In genomic region chr4:128810331-128810870, GRCh38 we compare ENCODE assay signal across 8 cellular contexts. TPM values are rescaled to one million over a fixed set of nuclear protein-coding genes. Genes with fewer than 3 reads are reported as not detected.
DNase-seq lines count a peak whose midpoint lies in the region; ATAC-seq, FAIRE-seq and TF ChIP-seq lines count a peak whose summit lies in the region.

No MANE protein-coding gene starts in this region.

- peak overlapping the region; percentile 74 to 94 (median 86) for H3K4me3 ChIP-seq in BLaER1 treated with 17β-estradiol and CSF1 and Interleukin-3, amounts not matched to agents 10 nM and 100 nM
- H3K4me3 ChIP-seq in H7 (ENCODE audit: insufficient read depth, low read depth, low read length) (peak overlapping the region; percentile 79), GM12878 (peak overlapping the region; percentile 99), skeletal muscle satellite cell (ENCODE audit: low read length) (peak overlapping the region; percentile 79)

- RAD21 ChIA-PET in GM12878 (lab: Charles Lee; ENCODE audit: unreplicated experiment), result interaction anchor here (0.7 to 2.1 kb wide), 18 partner anchors 11 to 1791 kb away, joined by 3 to 15 read pairs (median 3); no protein-coding TSS in a partner anchor

- H3K36me3 ChIP-seq in BLaER1 treated with 17β-estradiol and CSF1 and Interleukin-3, amounts not matched to agents 10 nM and 100 nM, result no peaks in the 10 kb centered on the region; a peak in 1 of 22 replicates
- H3K36me3 ChIP-seq in H7 (replicated peaks; ENCODE audit: control insufficient read depth, insufficient read depth, low read length) (no peaks in the 10 kb centered on the region), GM12878 (ENCODE audit: control insufficient read depth in 2 of 2, insufficient read depth in 2 of 2, low read length in 1 of 2) (no peaks in the 10 kb centered on the region), skeletal muscle satellite cell (ENCODE audit: insufficient read depth, low read length) (no peaks in the 10 kb centered on the region)

- SMC1A ChIA-PET in GM12878 (lab: Charles Lee; ENCODE audit: uncharacterized antibody, unreplicated experiment), result interaction anchor here (0.6 to 1.5 kb wide), 8 partner anchors 17 to 235 kb away, joined by 3 to 5 read pairs (median 4); no protein-coding TSS in a partner anchor

- BruUV-seq in GM12878 (replicated peaks; lab: Mats Ljungman, UMichigan), result no TSS peak

- FAIRE-seq in GM12878 (lab: Jason Lieb, UNC), result peak; percentile 38

- CTCF ChIA-PET in GM12878 (lab: Yijun Ruan, JAX), result interaction anchor here (0.6 to 2.0 kb wide), 13 partner anchors 18 to 620 kb away, joined by 3 to 13 read pairs (median 4); no protein-coding TSS in a partner anchor

- DNase-seq in H7 (peak; percentile 59), RPMI8226 (peak; percentile 44), GM12878 (ENCODE audit: low read depth, low spot score) (no peak), iPS-NIHi11 (ENCODE audit: low spot score) (peak; percentile 17)

- no peak for TF ChIP-seq POLR2A in GM12878 (IDR thresholded peaks at IDR 0.05; ENCODE audit: low read depth, low read length)

- H3K4me2 ChIP-seq in BLaER1 treated with 17β-estradiol and CSF1 and Interleukin-3, amounts not matched to agents 10 nM and 100 nM, result peak overlapping the region; percentile 79 to 99 (median 91)
- H3K4me2 ChIP-seq in GM12878 (ENCODE audit: control insufficient read depth, insufficient read depth) (peak overlapping the region; percentile 92), skeletal muscle satellite cell (ENCODE audit: low read length) (peak overlapping the region; percentile 98)

- H3K27ac ChIP-seq in BLaER1 treated with 17β-estradiol and CSF1 and Interleukin-3, amounts not matched to agents 10 nM and 100 nM, result peak overlapping the region; percentile 48 to 100 (median 99)
- H3K27ac ChIP-seq in GM12878 (ENCODE audit: control insufficient read depth, insufficient read depth), result peak overlapping the region; percentile 97

- in situ Hi-C loops in GM12878 (cut with MboI), result loop anchor here (10.0 kb wide), 2 partner anchors 284 to 526 kb away; partner anchors contain the start of genes C4orf33, PGRMC2 and SCLT1

- intact Hi-C loops in GM12878 (cut with micrococcal nuclease; ENCODE audit: unreplicated experiment), result loop anchor here (2.0 to 5.0 kb wide), 3 partner anchors 282 to 843 kb away; partner anchors contain the start of genes ABHD18, MFSD8, PGRMC2 and SCLT1

- no peak for TF ChIP-seq RAD21 in GM12878 (IDR thresholded peaks at IDR 0.05; ENCODE audit: insufficient read depth, low read depth, low read length)

- peak overlapping the region; percentile 84 for H2AFZ ChIP-seq in GM12878 (ENCODE audit: control insufficient read depth, low read depth, low read length)

- peak in 1 of 3 experiments; percentile 48; a peak in 2 of 6 replicates for TF ChIP-seq CTCF in GM12878 (IDR thresholded peaks at IDR 0.05 in 2 of 3, conservative IDR thresholded peaks at IDR 0.05 in 1 of 3; ENCODE audit: control insufficient read depth in 2 of 3, extremely low read depth in 1 of 3, insufficient read depth in 1 of 3, low read depth in 3 of 3, low read length in 3 of 3)

- H3K79me2 ChIP-seq in GM12878 (ENCODE audit: control insufficient read depth, insufficient read depth, low read length), result peaks cover 41% of the 10 kb centered on the region

- no peak for TF ChIP-seq EP300 in GM12878 (IDR thresholded peaks at IDR 0.05; ENCODE audit: borderline replicate concordance in 1 of 2, control insufficient read depth in 1 of 2, low read depth in 2 of 2, low read length in 2 of 2)

- H4K20me1 ChIP-seq in BLaER1 treated with 17β-estradiol and CSF1 and Interleukin-3, amounts not matched to agents 10 nM and 100 nM, result peaks cover 0 to 23% (median 0%) of the 10 kb centered on the region in 11 experiments; a peak in 4 of 22 replicates
- H4K20me1 ChIP-seq in GM12878 (ENCODE audit: control insufficient read depth, insufficient read depth), result no peaks in the 10 kb centered on the region

- peaks cover 13 to 24% (median 18%) of the 10 kb centered on the region in 10 experiments for H3K4me1 ChIP-seq in BLaER1 treated with 17β-estradiol and CSF1 and Interleukin-3, amounts not matched to agents 10 nM and 100 nM
- H3K4me1 ChIP-seq in GM12878 (ENCODE audit: control insufficient read depth, insufficient read depth, low read length) (no peaks in the 10 kb centered on the region), skeletal muscle satellite cell (ENCODE audit: control insufficient read depth, insufficient read depth, low read length) (peaks cover 12% of the 10 kb centered on the region)

- ATAC-seq in GM12878 (peak; percentile 14), HG03571 (IDR thresholded peaks at IDR 0.05; ENCODE audit: unreplicated experiment) (no peak), HG03354 (IDR thresholded peaks at IDR 0.05; ENCODE audit: poor library complexity, severe bottlenecking, unreplicated experiment) (no peak)

- 2% methylated on average over 16 of the region's 16 CpGs for WGBS in GM12878 (ENCODE audit: insufficient coverage, insufficient replicate concordance, low lambda C conversion rate, missing lambda C conversion rate)

- H3K9me3 ChIP-seq in BLaER1 treated with 17β-estradiol and CSF1 and Interleukin-3, amounts not matched to agents 10 nM and 100 nM (replicated peaks in 1 of 11), result peaks cover 0 to 6% (median 5%) of the 10 kb centered on the region in 11 experiments; a peak in 13 of 22 replicates
- no peaks in the 10 kb centered on the region for H3K9me3 ChIP-seq in GM12878 (replicated peaks; ENCODE audit: control insufficient read depth, insufficient read depth, low read length)
- H3K9me3 ChIP-seq in skeletal muscle satellite cell (replicated peaks; ENCODE audit: low read length), result no peaks in the 10 kb centered on the region

- no peaks in the 10 kb centered on the region for H3K27me3 ChIP-seq in BLaER1 treated with 17β-estradiol and CSF1 and Interleukin-3, amounts not matched to agents 10 nM and 100 nM
- H3K27me3 ChIP-seq in H7 (ENCODE audit: control insufficient read depth, insufficient read depth, low read length) (no peaks in the 10 kb centered on the region), GM12878 (replicated peaks in 1 of 2; ENCODE audit: control insufficient read depth in 2 of 2, insufficient read depth in 2 of 2, low read length in 1 of 2) (no peaks in the 10 kb centered on the region), skeletal muscle satellite cell (ENCODE audit: control insufficient read depth, insufficient read depth, low read length) (no peaks in the 10 kb centered on the region)

- POLR2A ChIA-PET in GM12878 (lab: Charles Lee), result interaction anchor here (0.6 to 1.2 kb wide), 10 partner anchors 15 to 390 kb away, joined by 3 to 9 read pairs (median 4); partner anchors contain the start of gene SCLT1

- H3K9ac ChIP-seq in BLaER1 treated with 17β-estradiol and CSF1 and Interleukin-3, amounts not matched to agents 10 nM and 100 nM, result peak overlapping the region; percentile 80 to 99 (median 98)
- peak overlapping the region; percentile 93 for H3K9ac ChIP-seq in GM12878 (ENCODE audit: control insufficient read depth, insufficient read depth, low read length)
- H3K9ac ChIP-seq in skeletal muscle satellite cell (ENCODE audit: low read depth, low read length), result peak overlapping the region; percentile 97

TF ChIP-seq in GM12878, 131 proteins besides CTCF, POLR2A, EP300 and RAD21 (continues in another document):
- TF ChIP-seq MLLT1 (IDR thresholded peaks at IDR 0.05), result peak; percentile 56; the same call in 1 of the 2 replicates
- TF ChIP-seq MTA2 (IDR thresholded peaks at IDR 0.05; ENCODE audit: low read depth), result no peak
- TF ChIP-seq RELB (IDR thresholded peaks at IDR 0.05; ENCODE audit: low read depth), result peak; percentile 40

RNA-seq across cellular contexts. Expression of gene JADE1, which starts 0.9 kb away (rescaled TPM):
- total RNA-seq in H7 (2014; rRNA removed; shearing (Covaris generic)), result 33.8 and 43.5 TPM in 2 replicates
- total RNA-seq in GM12878 (2013; cell fraction: nucleolus; rRNA removed), result 38.3 and 39.7 TPM in 2 replicates
- 16.5 TPM in 2 replicates for total RNA-seq in GM12878 (2014; rRNA removed)
- total RNA-seq in GM12878 (2014; rRNA removed; fragmentation: Illumina TruSeq; extraction: Trizol), result 17.2 and 17.8 TPM in 2 replicates
- total RNA-seq in GM12878 (2021), result 22.4 and 27.2 TPM in 2 replicates
- 9.6 TPM for polyA plus RNA-seq in GM12878 (2011; ENCODE audit: low read depth)
- 15.0 and 15.2 TPM in 2 replicates for polyA plus RNA-seq in GM12878 (2011; rRNA removed)
- 11.4 and 12.2 TPM in 2 replicates for polyA plus RNA-seq in GM12878 (2011; cell fraction: cytosol; rRNA removed)
- 20.8 and 25.7 TPM in 2 replicates for polyA plus RNA-seq in GM12878 (2011; cell fraction: nucleus; rRNA removed)
- 12.5 and 13.0 TPM in 2 replicates for polyA plus RNA-seq in GM12878 (2012)
- polyA plus RNA-seq in GM12878 (2014; fragmentation: Illumina TruSeq; extraction: Trizol), result 14.4 and 17.9 TPM in 2 replicates
- 1 to 10 TPM; 5.9 to 6.3 TPM for polyA plus RNA-seq in GM12878 (2014; fragmentation: Nextera tagmentation; extraction: Ambion mirVana)
- 11.8 and 13.6 TPM in 2 replicates for polyA plus RNA-seq in GM12878 (2014; rRNA removed)
- 10 to 100 TPM; 18.6 to 19.4 TPM for polyA plus RNA-seq in GM12878 (2016; fragmentation: Nextera tagmentation; extraction: Ambion mirVana)
- 25.3 and 25.9 TPM in 2 replicates for polyA minus RNA-seq in GM12878 (2011; rRNA and poly(A)+ RNA removed)
- polyA minus RNA-seq in GM12878 (2011; cell fraction: cytosol; rRNA and poly(A)+ RNA removed), result 9.2 and 10.0 TPM in 2 replicates
- 11.4 and 23.8 TPM in 2 replicates for polyA minus RNA-seq in GM12878 (2011; cell fraction: nucleus; rRNA and poly(A)+ RNA removed)
- 17.0 and 20.5 TPM in 2 replicates for total RNA-seq in skeletal muscle satellite cell (2012; rRNA removed)
